8 cellular contexts compared by ENCODE assay signal in the genomic region with DNA sequence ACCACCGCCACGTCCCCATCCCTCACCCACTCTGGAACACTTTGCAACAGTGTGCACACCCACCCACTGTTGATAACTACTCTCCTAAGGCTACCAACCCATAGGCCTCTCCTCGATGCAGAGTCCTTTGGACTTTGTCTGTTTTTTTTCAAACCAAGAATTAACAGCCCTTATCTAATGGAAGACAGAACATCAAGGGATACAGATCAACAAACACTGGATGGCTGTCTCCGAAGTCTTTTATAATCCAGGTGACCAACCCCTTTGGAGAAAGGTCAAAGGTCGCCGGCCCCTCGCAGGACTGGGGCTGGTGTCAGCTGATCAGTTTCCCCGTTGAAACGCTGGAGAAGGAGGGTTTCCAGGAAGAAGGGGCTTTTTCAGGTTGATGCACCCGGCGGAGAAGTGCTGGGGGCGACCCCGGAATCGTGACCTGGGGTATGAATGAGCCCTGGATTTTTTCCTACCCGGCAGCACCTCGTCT. TPM values are rescaled to one million over a fixed set of nuclear protein-coding genes. Genes with fewer than 3 reads are reported as not detected.
DNase-seq lines count a peak whose midpoint lies in the region; ATAC-seq and TF ChIP-seq lines count a peak whose summit lies in the region.

No MANE protein-coding gene starts in this region.

- H3K36me3 Mint-ChIP-seq in endodermal cell (ENCODE audit: low read depth): peaks cover 26% of the 10 kb centered on the region

- WGBS in endodermal cell (ENCODE audit: insufficient coverage in 1 of 2, insufficient read length in 1 of 2), 2 experiments: 6 to 13% methylated on average over 12 to 16 of the region's 16 CpGs

- H3K4me3 ChIP-seq in DND-41 (ENCODE audit: low read depth in 1 of 2, low read length in 2 of 2): peak overlapping the region; percentile 90 to 92
- peak overlapping the region; percentile 87 for H3K4me3 ChIP-seq in SK-N-MC
- peak overlapping the region; percentile 98 for H3K4me3 ChIP-seq in endodermal cell (ENCODE audit: low read length)
- H3K4me3 ChIP-seq in mucosa of stomach (ENCODE audit: low read length): peak overlapping the region; percentile 77

- H3K27me3 ChIP-seq in DND-41 (ENCODE audit: insufficient read depth, low read length, poor library complexity): no peaks in the 10 kb centered on the region
- no peaks in the 10 kb centered on the region for H3K27me3 ChIP-seq in endodermal cell (ENCODE audit: control insufficient read depth, insufficient read depth, low read length, poor library complexity, severe bottlenecking)
- no peaks in the 10 kb centered on the region for H3K27me3 ChIP-seq in mucosa of stomach (ENCODE audit: control insufficient read depth, insufficient read depth, low read length)

- DNase-seq in DND-41 (peak; percentile 35), SK-N-MC (ENCODE audit: low read depth, low spot score) (no peak), endodermal cell (peak; percentile 77), NCI-H2171 (lab: John Stamatoyannopoulos, UW) (no peak), NCI-H2029 treated with DMSO at 0.1 percent for 48 hours (lab: John Stamatoyannopoulos, UW) (no peak)

- peak overlapping the region; percentile 86 for H3K27ac Mint-ChIP-seq in endodermal cell

- H3K27ac ChIP-seq in DND-41 (ENCODE audit: low read length) (peak overlapping the region; percentile 66), SK-N-MC (no peak overlapping the region), endodermal cell (ENCODE audit: low read depth, low read length) (peak overlapping the region; percentile 6)

- H4K20me1 ChIP-seq in DND-41 (ENCODE audit: insufficient read depth, low read length): no peaks in the 10 kb centered on the region

- H3K4me2 ChIP-seq in DND-41 (ENCODE audit: insufficient read depth, low read length): peak overlapping the region; percentile 98

- H3K9ac ChIP-seq in DND-41 (ENCODE audit: low read depth, low read length): peak overlapping the region; percentile 90
- peak overlapping the region; percentile 82 for H3K9ac ChIP-seq in SK-N-MC (ENCODE audit: insufficient read length)
- H3K9ac ChIP-seq in endodermal cell (ENCODE audit: extremely low read depth, low read length, poor library complexity, severe bottlenecking): peak overlapping the region; percentile 84
- peak overlapping the region; percentile 88 for H3K9ac ChIP-seq in mucosa of stomach (ENCODE audit: low read length)

- peaks cover 15% of the 10 kb centered on the region for H3K79me2 ChIP-seq in DND-41 (ENCODE audit: insufficient read depth, low read length)

- no peaks in the 10 kb centered on the region for H3K9me3 ChIP-seq in DND-41 (ENCODE audit: insufficient read depth, low read length, severe bottlenecking)
- H3K9me3 ChIP-seq in SK-N-MC (ENCODE audit: low read depth, low read length): no peaks in the 10 kb centered on the region
- H3K9me3 ChIP-seq in endodermal cell (ENCODE audit: control insufficient read depth, low read length): no peaks in the 10 kb centered on the region
- no peaks in the 10 kb centered on the region for H3K9me3 ChIP-seq in mucosa of stomach (ENCODE audit: control insufficient read depth, low read length)

- H3K4me1 ChIP-seq in DND-41 (ENCODE audit: insufficient read depth, low read length) (peaks cover 32% of the 10 kb centered on the region), endodermal cell (ENCODE audit: control insufficient read depth, insufficient read depth, low read length) (no peaks in the 10 kb centered on the region), mucosa of stomach (ENCODE audit: control insufficient read depth, insufficient read depth, low read length) (peaks cover 18% of the 10 kb centered on the region)

- ATAC-seq in DND-41 (ENCODE audit: insufficient read depth, low read depth) (peak; percentile 6; the same call in 2 of the 3 replicates), GM19438 (IDR thresholded peaks at IDR 0.05; ENCODE audit: low read depth, unreplicated experiment) (peak; percentile 23), HG03457 (IDR thresholded peaks at IDR 0.05; ENCODE audit: unreplicated experiment) (peak; percentile 0)

- peak overlapping the region; percentile 74 for H2AFZ ChIP-seq in DND-41 (ENCODE audit: low read depth, low read length)

- H3K4me1 Mint-ChIP-seq in endodermal cell: peaks cover 13% of the 10 kb centered on the region

- H3K27me3 Mint-ChIP-seq in endodermal cell (ENCODE audit: insufficient read depth): no peaks in the 10 kb centered on the region

- H3K36me3 ChIP-seq in DND-41 (ENCODE audit: insufficient read depth, low read length) (peaks cover 14% of the 10 kb centered on the region), SK-N-MC (ENCODE audit: insufficient read depth, low read length) (peaks cover 9% of the 10 kb centered on the region; the same call in 1 of the 2 replicates), endodermal cell (ENCODE audit: control insufficient read depth, insufficient read depth, low read length) (peaks cover 27% of the 10 kb centered on the region), mucosa of stomach (ENCODE audit: control insufficient read depth, insufficient read depth, low read length) (no peaks in the 10 kb centered on the region)

- peaks cover 12% of the 10 kb centered on the region for H3K9me3 Mint-ChIP-seq in endodermal cell

- TF ChIP-seq CTCF in DND-41 (IDR thresholded peaks at IDR 0.05; ENCODE audit: borderline replicate concordance, extremely low read depth, low read length, poor library complexity, severe bottlenecking) (no peak), endodermal cell (conservative IDR thresholded peaks at IDR 0.05) (no peak)

- peak overlapping the region; percentile 83 for H3K4me3 Mint-ChIP-seq in endodermal cell

RNA-seq across cellular contexts. Expression of a gene that starts 0.5 kb away (rescaled TPM):
- 100 to 1,000 TPM; 141 to 145 TPM for total RNA-seq in endodermal cell
- 41.8 TPM for polyA plus RNA-seq in endodermal cell (2013, experiment 1 of 2)
- 44.8 TPM for polyA plus RNA-seq in endodermal cell (2013, experiment 2 of 2)

RNA-seq across cellular contexts. Expression of a gene that starts 54.0 kb away (rescaled TPM):
- 1 to 10 TPM; 2.2 to 2.3 TPM for total RNA-seq in endodermal cell
- 1.5 TPM for polyA plus RNA-seq in endodermal cell (2013, experiment 1 of 2)
- 3.0 TPM for polyA plus RNA-seq in endodermal cell (2013, experiment 2 of 2)

Comparison
In these comparisons a context has a peak if more than half of its experiments do, and no peak if none do; other contexts are left out.
1. DNase-seq: peak in DND-41 (single experiment) and endodermal cell (single experiment); none in SK-N-MC (single experiment), NCI-H2171 (single experiment) and NCI-H2029 treated with DMSO at 0.1 percent for 48 hours (single experiment).
2. Peak in every context shown above with its lines, with median percentiles within 50 percentile points of each other: ATAC-seq, H3K4me3 ChIP-seq and H3K9ac ChIP-seq.